ENCODE assay signal across 11 cellular contexts in the genomic region with DNA sequence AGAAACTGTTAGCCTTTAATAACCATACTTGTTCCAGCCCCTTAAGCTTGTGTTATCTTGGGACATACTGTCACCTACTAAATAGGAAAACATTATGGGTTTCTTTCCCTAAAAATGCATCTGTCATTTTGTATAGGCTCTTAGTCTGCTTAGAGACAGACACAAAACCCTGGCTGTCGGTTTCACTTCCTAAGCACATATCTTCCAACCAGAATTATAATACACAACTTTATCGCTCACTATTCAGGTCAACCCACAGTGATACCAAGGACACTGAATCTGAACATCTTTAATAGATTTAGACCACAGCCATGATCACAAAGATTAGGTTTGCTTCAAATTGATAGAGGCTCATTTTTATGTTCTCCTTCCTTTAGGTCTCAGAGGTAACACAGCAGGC.
"Had no signal": no experiment of that assay in that cellular context is flagged by ENCODE, and none has a peak within 500 bp of the region (broad histone marks: within the 10 kb centered on the region; RNA-seq: fewer than 3 reads in every experiment).

No MANE protein-coding gene starts in this region.

- H3K9me3 ChIP-seq: HAP-1 had no signal

- H3K36me3 ChIP-seq: HAP-1 had no signal

- H3K9me3 Mint-ChIP-seq: HFFc6 had no signal

- ATAC-seq: HCT116, HepG2 had no signal

- H2AFZ ChIP-seq: GM23248 had no signal

- H3K27ac Mint-ChIP-seq: HFFc6, IgD-negative memory B cell had no signal

- H3K27me3 Mint-ChIP-seq: IgD-negative memory B cell had no signal

- H3K4me2 ChIP-seq: KMS-11 had no signal

- H3K4me3 Mint-ChIP-seq: HFFc6 had no signal

- FAIRE-seq: HepG2 had no signal

- H3K27ac ChIP-seq: GM23248, HL-60, KMS-11 had no signal

- H3K4me3 ChIP-seq: GM23248, HAP-1 had no signal

- H3K9ac ChIP-seq: GM23248, KMS-11 had no signal

- DNase-seq: GM23248, GOT3, H7, HFFc6, KBM-7 had no signal

- H3K4me1 ChIP-seq: HAP-1 had no signal
